ENCODE assay signal across 30 cellular contexts in the genomic region with DNA sequence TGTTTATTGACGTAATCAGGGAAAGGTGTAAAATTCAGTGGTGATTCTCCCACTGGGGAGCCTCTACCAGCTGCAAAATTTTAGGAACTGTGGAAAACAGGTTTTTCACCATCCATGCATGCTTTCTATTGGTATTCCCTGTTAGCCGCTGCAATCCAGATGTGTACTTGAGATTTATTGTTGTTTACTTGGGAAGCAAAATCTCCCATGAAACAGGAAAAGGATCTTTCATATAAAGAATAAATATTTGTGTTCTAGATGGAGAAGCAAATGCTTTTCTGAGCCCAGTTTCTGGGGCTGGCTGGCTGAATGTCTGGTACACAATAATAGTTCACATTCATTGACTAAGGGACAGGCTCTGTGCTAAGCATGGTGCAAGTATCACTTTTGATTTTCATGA.
"Had no signal": no experiment of that assay in that cellular context is flagged by ENCODE, and none has a peak within 500 bp of the region (broad histone marks: within the 10 kb centered on the region; RNA-seq: fewer than 3 reads in every experiment).

No MANE protein-coding gene starts in this region.

- H3K36me3 ChIP-seq: adrenal gland, ascending aorta, esophagus squamous epithelium, gastrocnemius medialis, left ventricle myocardium inferior, right lobe of liver, upper lobe of right lung had no signal

- H3K36me3 Mint-ChIP-seq: activated CD4-positive, alpha-beta memory T cell treated with anti-CD3 and anti-CD28 coated beads for 36 hours; activated naive CD8-positive, alpha-beta T cell treated with anti-CD3 and anti-CD28 coated beads for 36 hours had no signal

- H3K27me3 ChIP-seq: ascending aorta, esophagus squamous epithelium, right lobe of liver, upper lobe of right lung had no signal

- H3K9me3 ChIP-seq: adrenal gland, ascending aorta, esophagus squamous epithelium, gastrocnemius medialis, left ventricle myocardium inferior, right lobe of liver, upper lobe of right lung had no signal

- H3K4me3 ChIP-seq: adrenal gland, ascending aorta, esophagus squamous epithelium, gastrocnemius medialis, left ventricle myocardium inferior, lung, right lobe of liver, upper lobe of right lung had no signal

- ATAC-seq: activated CD4-positive, CD25-positive, alpha-beta regulatory T cell treated with anti-CD3 and anti-CD28 coated beads, Interleukin-2, amount 50 U/mL, for 24 hours; gastrocnemius medialis; right lobe of liver; stimulated activated effector memory CD8-positive, alpha-beta T cell treated with anti-CD3 and anti-CD28 coated beads, Interleukin-12 subunit alpha, Interleukin-12 subunit beta, amount 100 ng/mL, for 72 hours; stimulated activated naive CD8-positive, alpha-beta T cell treated with anti-CD3 and anti-CD28 coated beads, Interleukin-15, amount 100 ng/mL, for 72 hours; upper lobe of right lung had no signal

- H3K27ac ChIP-seq: adrenal gland, ascending aorta, esophagus squamous epithelium, gastrocnemius medialis, left ventricle myocardium inferior, right lobe of liver, upper lobe of right lung had no signal

- H3K9me3 Mint-ChIP-seq: activated CD4-positive, alpha-beta memory T cell treated with anti-CD3 and anti-CD28 coated beads for 36 hours; activated naive CD4-positive, alpha-beta T cell treated with anti-CD3 and anti-CD28 coated beads for 36 hours; activated naive CD8-positive, alpha-beta T cell treated with anti-CD3 and anti-CD28 coated beads for 36 hours; activated T-helper 1 cell treated with anti-CD3 and anti-CD28 coated beads, Interleukin-12 subunit alpha, Interleukin-12 subunit beta, Interleukin-2, Interleukin-4 antibody, amounts not matched to agents 30 ng/mL and 10 ng/mL and 1 ng/mL, durations not matched to agents 14 hours and 24 hours and 36 hours; dendritic cell treated with granulocyte-macrophage colony-stimulating factor and Interleukin-4, amounts not matched to agents 40 ng/mL and 50 ng/mL, for 4 days; endodermal cell; nephron; stimulated activated effector memory CD8-positive, alpha-beta T cell treated with anti-CD3 and anti-CD28 coated beads, Interleukin-12 subunit alpha, Interleukin-12 subunit beta, amount 100 ng/mL, for 72 hours; stimulated activated naive CD8-positive, alpha-beta T cell treated with anti-CD3 and anti-CD28 coated beads, Interleukin-15, amount 100 ng/mL, for 72 hours; T-helper 2 cell treated with Interferon-gamma antibody and Interleukin-4, amounts not matched to agents 5 μg/mL and 100 μg/mL, for 36 hours had no signal

- H3K4me3 Mint-ChIP-seq: activated CD4-positive, alpha-beta memory T cell treated with anti-CD3 and anti-CD28 coated beads for 36 hours; activated naive CD4-positive, alpha-beta T cell treated with anti-CD3 and anti-CD28 coated beads for 36 hours; activated naive CD8-positive, alpha-beta T cell treated with anti-CD3 and anti-CD28 coated beads for 36 hours; activated T-helper 1 cell treated with anti-CD3 and anti-CD28 coated beads, Interleukin-12 subunit alpha, Interleukin-12 subunit beta, Interleukin-2, Interleukin-4 antibody, amounts not matched to agents 30 ng/mL and 10 ng/mL and 1 ng/mL, durations not matched to agents 14 hours and 24 hours and 36 hours; dendritic cell treated with granulocyte-macrophage colony-stimulating factor and Interleukin-4, amounts not matched to agents 40 ng/mL and 50 ng/mL, for 4 days; endodermal cell; nephron; stimulated activated effector memory CD8-positive, alpha-beta T cell treated with anti-CD3 and anti-CD28 coated beads, Interleukin-12 subunit alpha, Interleukin-12 subunit beta, amount 100 ng/mL, for 72 hours; stimulated activated naive CD8-positive, alpha-beta T cell treated with anti-CD3 and anti-CD28 coated beads, Interleukin-15, amount 100 ng/mL, for 72 hours; T-helper 2 cell treated with Interferon-gamma antibody and Interleukin-4, amounts not matched to agents 5 μg/mL and 100 μg/mL, for 36 hours had no signal

- H3K27ac Mint-ChIP-seq: activated CD4-positive, alpha-beta memory T cell treated with anti-CD3 and anti-CD28 coated beads for 36 hours; activated naive CD4-positive, alpha-beta T cell treated with anti-CD3 and anti-CD28 coated beads for 36 hours; activated naive CD8-positive, alpha-beta T cell treated with anti-CD3 and anti-CD28 coated beads for 36 hours; activated T-helper 1 cell treated with anti-CD3 and anti-CD28 coated beads, Interleukin-12 subunit alpha, Interleukin-12 subunit beta, Interleukin-2, Interleukin-4 antibody, amounts not matched to agents 30 ng/mL and 10 ng/mL and 1 ng/mL, durations not matched to agents 14 hours and 24 hours and 36 hours; dendritic cell treated with granulocyte-macrophage colony-stimulating factor and Interleukin-4, amounts not matched to agents 40 ng/mL and 50 ng/mL, for 4 days; endodermal cell; stimulated activated effector memory CD8-positive, alpha-beta T cell treated with anti-CD3 and anti-CD28 coated beads, Interleukin-12 subunit alpha, Interleukin-12 subunit beta, amount 100 ng/mL, for 72 hours; stimulated activated naive CD8-positive, alpha-beta T cell treated with anti-CD3 and anti-CD28 coated beads, Interleukin-15, amount 100 ng/mL, for 72 hours; T-helper 2 cell treated with Interferon-gamma antibody and Interleukin-4, amounts not matched to agents 5 μg/mL and 100 μg/mL, for 36 hours had no signal

- H3K27me3 Mint-ChIP-seq: activated CD4-positive, alpha-beta memory T cell treated with anti-CD3 and anti-CD28 coated beads for 36 hours; activated naive CD8-positive, alpha-beta T cell treated with anti-CD3 and anti-CD28 coated beads for 36 hours; stimulated activated naive CD8-positive, alpha-beta T cell treated with anti-CD3 and anti-CD28 coated beads, Interleukin-15, amount 100 ng/mL, for 72 hours had no signal

- H3K4me1 ChIP-seq: adrenal gland, ascending aorta, gastrocnemius medialis, left ventricle myocardium inferior, right lobe of liver, upper lobe of right lung had no signal

- DNase-seq: activated CD4-positive, alpha-beta memory T cell treated with anti-CD3 and anti-CD28 coated beads for 36 hours; activated CD4-positive, alpha-beta T cell treated with anti-CD3 and anti-CD28 coated beads for 48 hours; activated CD8-positive, alpha-beta memory T cell treated with anti-CD3 and anti-CD28 coated beads, Interleukin-2, amount 50 U/mL, for 4 hours; activated effector memory CD4-positive, alpha-beta T cell treated with anti-CD3 and anti-CD28 coated beads, Interleukin-2, amount 50 U/mL, for 16 hours; activated naive CD4-positive, alpha-beta T cell treated with anti-CD3 and anti-CD28 coated beads for 36 hours; activated naive CD8-positive, alpha-beta T cell treated with anti-CD3 and anti-CD28 coated beads for 36 hours; activated T-cell treated with anti-CD3 and anti-CD28 coated beads, Interleukin-2, amount 50 U/mL, for 1 hour; adrenal gland; central memory CD4-positive, alpha-beta T cell; endodermal cell; esophagus squamous epithelium; gastrocnemius medialis; glutamatergic neuron; islet precursor cell; left ventricle myocardium inferior; right lobe of liver; stimulated activated CD4-positive, alpha-beta T cell treated with anti-CD3 and anti-CD28 coated beads, Interleukin-12 subunit alpha, Interleukin-12 subunit beta, amount 100 ng/mL, for 4 hours; stimulated activated CD4-positive, alpha-beta T cell treated with anti-CD3 and anti-CD28 coated beads, Interleukin-4, amount 100 ng/mL, for 24 hours; stimulated activated naive CD8-positive, alpha-beta T cell treated with anti-CD3 and anti-CD28 coated beads, Interleukin-15, amount 100 ng/mL, for 72 hours; substantia nigra; T-helper 1 cell; upper lobe of right lung had no signal
